In genomic region chr20:52031574-52032303, GRCh38 we compare ENCODE assay signal across 8 cellular contexts.
DNase-seq lines count a peak whose midpoint lies in the region; ATAC-seq and TF ChIP-seq lines count a peak whose summit lies in the region.

No MANE protein-coding gene starts in this region.

- intact Hi-C loops in body of pancreas (cut with DNase I): no loop called here

- H3K27me3 ChIP-seq in body of pancreas (no peaks in the 10 kb centered on the region), BE2C (no peaks in the 10 kb centered on the region)

- peak; percentile 93 for DNase-seq in AG10803 (ENCODE audit: low read depth)
- DNase-seq in HuH-7 (ENCODE audit: low spot score): peak; percentile 39
- DNase-seq in body of pancreas: no peak
- no peak for DNase-seq in DMS 273 (lab: John Stamatoyannopoulos, UW; ENCODE audit: unreplicated experiment)
- no peak for DNase-seq in GM10266 (ENCODE audit: extremely low spot score)
- no peak for DNase-seq in BE2C

- no peak for TF ChIP-seq POLR2A in body of pancreas (IDR thresholded peaks at IDR 0.05)

- TF ChIP-seq CTCF in AG10803 (conservative IDR thresholded peaks at IDR 0.05; ENCODE audit: low read length) (no peak), body of pancreas (IDR thresholded peaks at IDR 0.05) (no peak), GM10266 (IDR thresholded peaks at IDR 0.05; ENCODE audit: control insufficient read depth, insufficient read depth, low read depth, missing control alignments) (no peak), BE2C (IDR thresholded peaks at IDR 0.05; ENCODE audit: low read depth, low read length) (no peak)

- ATAC-seq in body of pancreas (no peak), HG02973 (IDR thresholded peaks at IDR 0.05; ENCODE audit: unreplicated experiment) (no peak)

- H3K27ac ChIP-seq in body of pancreas (peak overlapping the region in 3 of 4 donors; percentile 4 to 53 (median 27)), mesodermal cell (ENCODE audit: low read depth, low read length, severe bottlenecking) (peak overlapping the region; percentile 93)

- WGBS in body of pancreas, 2 donors: 41 to 50% methylated on average over 14 of the region's 14 CpGs
- WGBS in mesodermal cell (ENCODE audit: insufficient coverage in 2 of 2), 2 experiments: 65 to 73% methylated on average over 10 to 14 of the region's 14 CpGs

- H3K36me3 ChIP-seq in body of pancreas (replicated peaks in 1 of 2; ENCODE audit: insufficient read depth in 1 of 2, low read depth in 2 of 2): no peaks in the 10 kb centered on the region
- H3K36me3 ChIP-seq in mesodermal cell (ENCODE audit: control insufficient read depth, insufficient read depth, low read length): no peaks in the 10 kb centered on the region
- no peaks in the 10 kb centered on the region for H3K36me3 ChIP-seq in BE2C

- peaks cover 4% of the 10 kb centered on the region for H3K4me1 ChIP-seq in body of pancreas
- H3K4me1 ChIP-seq in mesodermal cell (ENCODE audit: control insufficient read depth, insufficient read depth, low read length, poor library complexity, severe bottlenecking): peaks cover 21% of the 10 kb centered on the region
- H3K4me1 ChIP-seq in BE2C: no peaks in the 10 kb centered on the region

- H3K4me3 ChIP-seq in AG10803 (ENCODE audit: low read length) (no peak overlapping the region), body of pancreas (no peak overlapping the region), mesodermal cell (ENCODE audit: extremely low read depth, insufficient read depth, low read length, poor library complexity, severe bottlenecking) (no peak overlapping the region), BE2C (ENCODE audit: low read depth, low read length) (no peak overlapping the region)

- H3K9me3 ChIP-seq in body of pancreas: no peaks in the 10 kb centered on the region
- no peaks in the 10 kb centered on the region for H3K9me3 ChIP-seq in mesodermal cell (ENCODE audit: control insufficient read depth, low read length)
- no peaks in the 10 kb centered on the region for H3K9me3 ChIP-seq in BE2C

Comparison
In these comparisons a context has a peak if more than half of its experiments do, and no peak if none do; other contexts are left out.
1. DNase-seq: peak in AG10803 (single experiment) and HuH-7 (single experiment); none in body of pancreas (0 of 4), DMS 273 (single experiment), GM10266 (single experiment) and BE2C (single experiment).